In the genomic region with DNA sequence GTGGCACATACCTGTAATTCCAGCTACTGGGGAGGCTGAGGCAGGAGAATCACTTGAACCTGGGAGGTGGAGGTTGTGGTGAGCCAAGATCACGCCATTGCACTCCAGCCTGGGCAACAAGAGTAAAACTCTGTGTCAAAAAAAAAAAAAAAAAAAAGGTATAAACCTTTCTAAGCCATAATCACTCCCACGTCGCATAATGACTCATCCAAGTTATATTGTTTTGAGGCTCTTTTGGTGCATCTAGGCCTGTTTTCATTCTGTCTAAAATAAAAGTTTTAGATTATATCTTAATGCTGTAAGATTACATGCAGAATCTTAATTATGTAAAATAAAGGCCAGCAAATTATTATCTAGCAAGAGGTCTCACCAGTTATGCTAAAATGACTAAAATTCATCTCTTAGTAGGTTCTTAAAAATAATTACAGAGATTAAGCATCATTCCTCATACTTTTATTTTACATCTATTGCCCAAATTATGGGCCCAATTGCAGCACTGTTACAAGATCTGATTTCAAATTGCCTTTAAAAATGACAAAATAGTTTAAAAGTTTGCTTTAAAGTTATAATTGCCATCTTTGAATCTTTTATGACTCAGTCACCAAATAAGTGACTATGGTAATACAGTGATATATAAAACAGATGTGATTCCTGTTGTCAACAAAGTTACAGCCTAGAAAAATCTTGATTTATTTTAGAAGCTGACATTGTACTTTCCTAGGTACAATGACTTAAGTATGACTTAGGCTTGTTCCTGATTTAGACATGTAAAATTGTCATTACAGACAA, we compare ENCODE assay signal across 21 cellular contexts. TPM values are rescaled to one million over a fixed set of nuclear protein-coding genes. Genes with fewer than 3 reads are reported as not detected.
DNase-seq lines count a peak whose midpoint lies in the region; ATAC-seq and TF ChIP-seq lines count a peak whose summit lies in the region.
"Had no signal": no experiment of that assay in that cellular context is flagged by ENCODE, and none has a peak within 500 bp of the region (broad histone marks: within the 10 kb centered on the region; RNA-seq: fewer than 3 reads in every experiment).

No MANE protein-coding gene starts in this region.

- peaks cover 27% of the 10 kb centered on the region for H4K20me1 ChIP-seq in GM23248 (ENCODE audit: insufficient read depth)
- peaks cover 39% of the 10 kb centered on the region for H4K20me1 ChIP-seq in osteoblast (ENCODE audit: insufficient read depth, low read length)

- H3K9ac ChIP-seq in GM23248: peak overlapping the region; percentile 1; the same call in 1 of the 2 replicates
- H3K9ac ChIP-seq in adipocyte (ENCODE audit: low read length): no peak overlapping the region
- H3K9ac ChIP-seq: BLaER1 treated with 17β-estradiol and CSF1 and Interleukin-3, amounts not matched to agents 10 nM and 100 nM had no signal

- peaks cover 68% of the 10 kb centered on the region for H3K4me1 Mint-ChIP-seq in activated CD4-positive, alpha-beta T cell treated with anti-CD3 and anti-CD28 coated beads for 36 hours
- H3K4me1 Mint-ChIP-seq: WTC11 had no signal

- H3F3A ChIP-seq in GM23248 (ENCODE audit: insufficient read depth): peaks cover 28% of the 10 kb centered on the region

- H3K4me3 ChIP-seq in GM23248: no peak overlapping the region
- H3K4me3 ChIP-seq in adipocyte (ENCODE audit: low read length): no peak overlapping the region
- no peak overlapping the region for H3K4me3 ChIP-seq in osteoblast (ENCODE audit: insufficient read depth, low read length)
- H3K4me3 ChIP-seq: BLaER1 treated with 17β-estradiol and CSF1 and Interleukin-3, amounts not matched to agents 10 nM and 100 nM; dorsolateral prefrontal cortex; psoas muscle; upper lobe of right lung had no signal

- H3K9me3 ChIP-seq in GM23248 (ENCODE audit: low read depth): no peaks in the 10 kb centered on the region
- H3K9me3 ChIP-seq in adipocyte (ENCODE audit: control insufficient read depth, low read length): no peaks in the 10 kb centered on the region
- no peaks in the 10 kb centered on the region for H3K9me3 ChIP-seq in osteoblast (ENCODE audit: low read depth, low read length)
- H3K9me3 ChIP-seq: psoas muscle, upper lobe of right lung had no signal

- no peaks in the 10 kb centered on the region for H3K9me2 ChIP-seq in GM23248 (ENCODE audit: insufficient read depth)

- no peak for TF ChIP-seq CTCF in osteoblast (IDR thresholded peaks at IDR 0.05; ENCODE audit: extremely low read depth, low read depth, low read length)

- H3K4me1 ChIP-seq in GM23248 (ENCODE audit: insufficient read depth) (peaks cover 23% of the 10 kb centered on the region), adipocyte (ENCODE audit: control insufficient read depth, insufficient read depth, low read length) (peaks cover 26% of the 10 kb centered on the region), osteoblast (ENCODE audit: insufficient read depth, low read length) (peaks cover 17% of the 10 kb centered on the region)

- ATAC-seq in activated CD4-positive, alpha-beta T cell treated with anti-CD3 and anti-CD28 coated beads for 36 hours: peak; percentile 59
- no peak for ATAC-seq in HG02981 (IDR thresholded peaks at IDR 0.05; ENCODE audit: unreplicated experiment)
- ATAC-seq: activated T-cell treated with anti-CD3 and anti-CD28 coated beads, Interleukin-2, amount 50 U/mL, for 4 hours; left colon; upper lobe of right lung; WTC11 had no signal

- H3K27me3 Mint-ChIP-seq in activated CD4-positive, alpha-beta T cell treated with anti-CD3 and anti-CD28 coated beads for 36 hours: no peaks in the 10 kb centered on the region
- H3K27me3 Mint-ChIP-seq: memory B cell had no signal

- peaks cover 15% of the 10 kb centered on the region for H3K9me3 Mint-ChIP-seq in activated CD4-positive, alpha-beta T cell treated with anti-CD3 and anti-CD28 coated beads for 36 hours (ENCODE audit: low read depth)

- no peak overlapping the region for H3K27ac Mint-ChIP-seq in activated CD4-positive, alpha-beta T cell treated with anti-CD3 and anti-CD28 coated beads for 36 hours
- H3K27ac Mint-ChIP-seq: memory B cell, WTC11 had no signal

- DNase-seq in activated CD4-positive, alpha-beta T cell treated with anti-CD3 and anti-CD28 coated beads for 36 hours: no peak
- DNase-seq in activated CD4-positive, alpha-beta T cell treated with anti-CD3 and anti-CD28 coated beads, Interleukin-2, amount 50 U/mL, for 1 hour: no peak
- DNase-seq in GM23248 (peak; percentile 46), adipocyte (ENCODE audit: low read depth) (peak; percentile 57), osteoblast (ENCODE audit: insufficient read length, low spot score, missing footprints) (no peak), KBM-7 (no peak), GM19238 (ENCODE audit: insufficient read length, low spot score) (no peak)
- DNase-seq: activated CD8-positive, alpha-beta memory T cell treated with anti-CD3 and anti-CD28 coated beads for 24 hours; activated T-cell treated with anti-CD3 and anti-CD28 coated beads, Interleukin-2, amount 50 U/mL, for 4 hours; central memory CD4-positive, alpha-beta T cell; dorsolateral prefrontal cortex; foreskin melanocyte; left colon; NCI-H187 treated with DMSO at 0.1 percent for 48 hours; psoas muscle; T1000; upper lobe of right lung had no signal

- H3K27ac ChIP-seq in GM23248 (peak overlapping the region; percentile 43), osteoblast (ENCODE audit: low read depth, low read length) (peak overlapping the region; percentile 38)
- H3K27ac ChIP-seq: BLaER1 treated with 17β-estradiol and CSF1 and Interleukin-3, amounts not matched to agents 10 nM and 100 nM; dorsolateral prefrontal cortex; psoas muscle; upper lobe of right lung had no signal

- 53 to 75% methylated on average over 3 of the region's 3 CpGs for WGBS in GM23248 (ENCODE audit: low coverage in 1 of 2, low lambda C conversion rate in 2 of 2, missing lambda C conversion rate in 2 of 2), 2 experiments

- intact Hi-C loops in activated CD4-positive, alpha-beta T cell treated with anti-CD3 and anti-CD28 coated beads for 36 hours (cut with DNase I, micrococcal nuclease): loop anchor here in 1 of 2 experiments (5.0 kb wide), 1 partner anchor 72 kb away; a partner anchor contains a TSS

- POLR2A ChIA-PET in activated CD4-positive, alpha-beta T cell treated with anti-CD3 and anti-CD28 coated beads for 36 hours (lab: Charles Lee): no interaction called here

- no peaks in the 10 kb centered on the region for H3K27me3 ChIP-seq in GM23248 (replicated peaks; ENCODE audit: insufficient read depth)
- no peaks in the 10 kb centered on the region for H3K27me3 ChIP-seq in adipocyte (replicated peaks; ENCODE audit: control insufficient read depth, insufficient read depth, low read length)
- H3K27me3 ChIP-seq in osteoblast (ENCODE audit: insufficient read depth, low read length): no peaks in the 10 kb centered on the region
- H3K27me3 ChIP-seq: BLaER1 treated with 17β-estradiol and CSF1 and Interleukin-3, amounts not matched to agents 10 nM and 100 nM; dorsolateral prefrontal cortex; upper lobe of right lung had no signal

- H3K36me3 ChIP-seq in GM23248 (ENCODE audit: low read depth) (peaks cover 6% of the 10 kb centered on the region; the same call in 1 of the 2 replicates), adipocyte (ENCODE audit: control insufficient read depth, insufficient read depth, low read length, severe bottlenecking) (peaks cover 15% of the 10 kb centered on the region), osteoblast (ENCODE audit: insufficient read depth, low read length) (peaks cover 6% of the 10 kb centered on the region)
- H3K36me3 ChIP-seq: upper lobe of right lung had no signal

- no peak overlapping the region for H3K4me3 Mint-ChIP-seq in activated CD4-positive, alpha-beta T cell treated with anti-CD3 and anti-CD28 coated beads for 36 hours
- H3K4me3 Mint-ChIP-seq: activated T-cell treated with anti-CD3 and anti-CD28 coated beads, Interleukin-2, amount 50 U/mL, for 4 hours; memory B cell; WTC11 had no signal

- H3K79me2 ChIP-seq in GM23248 (ENCODE audit: insufficient read depth): peaks cover 96% of the 10 kb centered on the region
- H3K79me2 ChIP-seq in osteoblast (ENCODE audit: insufficient read depth, low read length): peaks cover 78% of the 10 kb centered on the region

- in situ Hi-C loops in GM23248 (cut with MboI) (no loop called here), KBM-7 (cut with MboI; ENCODE audit: low pct_unique_long_range_greater_than_20kb, low sequenced_read_pairs) (no loop called here)

- peak overlapping the region; percentile 8 for H3K4me2 ChIP-seq in GM23248 (ENCODE audit: unreplicated experiment)
- peak overlapping the region; percentile 12 for H3K4me2 ChIP-seq in osteoblast (ENCODE audit: insufficient read depth, low read length)
- H3K4me2 ChIP-seq: BLaER1 treated with 17β-estradiol and CSF1 and Interleukin-3, amounts not matched to agents 10 nM and 100 nM had no signal

- peaks cover 70% of the 10 kb centered on the region for H3K36me3 Mint-ChIP-seq in activated CD4-positive, alpha-beta T cell treated with anti-CD3 and anti-CD28 coated beads for 36 hours (ENCODE audit: low read depth)

- H2AFZ ChIP-seq in GM23248 (no peak overlapping the region), osteoblast (ENCODE audit: low read length) (no peak overlapping the region)

- CTCF ChIA-PET in activated CD4-positive, alpha-beta T cell treated with anti-CD3 and anti-CD28 coated beads for 36 hours (lab: Charles Lee): interaction anchor here (0.7 to 1.0 kb wide), 2 partner anchors 8 to 52 kb away, joined by 3 read pairs; no protein-coding TSS in a partner anchor

RNA-seq across cellular contexts. Expression of a gene that starts 10.4 kb away (rescaled TPM):
- total RNA-seq in activated CD4-positive, alpha-beta T cell treated with anti-CD3 and anti-CD28 coated beads for 36 hours: 1 to 10 TPM; 4.7 to 5.3 TPM
- total RNA-seq in GM23248 (2014; rRNA removed; shearing (Covaris generic)): 6.3 TPM in 1 of 2 replicates, not detected in the other
- 0.18 and 0.23 TPM in 2 replicates for polyA plus RNA-seq in GM23248 (2016; fragmentation: Nextera tagmentation; extraction: Ambion mirVana)
- 3.5 and 3.6 TPM in 2 replicates for total RNA-seq in osteoblast

Comparison
In these comparisons a context has a peak if more than half of its experiments do, and no peak if none do; other contexts are left out.
1. DNase-seq: peak in GM23248 (single experiment) and adipocyte (single experiment); none in activated CD4-positive, alpha-beta T cell treated with anti-CD3 and anti-CD28 coated beads for 36 hours (single experiment), activated CD4-positive, alpha-beta T cell treated with anti-CD3 and anti-CD28 coated beads, Interleukin-2, amount 50 U/mL, for 1 hour (single experiment), osteoblast (single experiment), KBM-7 (single experiment) and GM19238 (single experiment).